In genomic region chr11:22657101-22657694, GRCh38 we compare ENCODE assay signal across 1 cellular context.
TF ChIP-seq lines count a peak whose summit lies in the region.

No MANE protein-coding gene starts in this region.

TF ChIP-seq in GM12878, 131 proteins besides CTCF, POLR2A, EP300 and RAD21 (continued from another document):
- TF ChIP-seq NFIC (IDR thresholded peaks at IDR 0.05; ENCODE audit: low read depth, low read length) = peak; percentile 50; the same call in 1 of the 2 replicates
- TF ChIP-seq ZNF384 (IDR thresholded peaks at IDR 0.05; ENCODE audit: borderline replicate concordance, low read depth, low read length) = no peak
- peak; percentile 68 to 81; a peak in 2 of 4 replicates for TF ChIP-seq IKZF2 (IDR thresholded peaks at IDR 0.05)
- no peak for TF ChIP-seq RELA (IDR thresholded peaks at IDR 0.05; ENCODE audit: borderline replicate concordance, partially characterized antibody)
- peak; percentile 42; the same call in 1 of the 2 replicates for TF ChIP-seq CHD2 (IDR thresholded peaks at IDR 0.05; ENCODE audit: borderline replicate concordance, low read depth, low read length)
- 0 out of 2 replicates have a peak, but pooled peaks have one; percentile 18 for TF ChIP-seq MLLT1 (IDR thresholded peaks at IDR 0.05)
- TF ChIP-seq DPF2 (IDR thresholded peaks at IDR 0.05) = peak; percentile 71
- 0 out of 2 replicates have a peak, but pooled peaks have one; percentile 17 for TF ChIP-seq BCL11A (IDR thresholded peaks at IDR 0.05; ENCODE audit: low read depth, low read length)
- no peak for TF ChIP-seq YBX1 (IDR thresholded peaks at IDR 0.05)
- peak in 1 of 2 experiments; percentile 79; a peak in 2 of 3 replicates for TF ChIP-seq EGR1 (IDR thresholded peaks at IDR 0.05; ENCODE audit: borderline replicate concordance in 1 of 2, low read depth in 2 of 2, low read length in 2 of 2)
- peak; percentile 72 for TF ChIP-seq IKZF1 (conservative IDR thresholded peaks at IDR 0.05)
- TF ChIP-seq EZH2 (IDR thresholded peaks at IDR 0.05; ENCODE audit: borderline replicate concordance, control insufficient read depth, low read depth, low read length) = no peak
- TF ChIP-seq NFXL1 (IDR thresholded peaks at IDR 0.05; ENCODE audit: borderline replicate concordance) = no peak
- peak; percentile 59 for TF ChIP-seq GABPA (IDR thresholded peaks at IDR 0.05; ENCODE audit: low read depth)
- TF ChIP-seq, protein P1, sequence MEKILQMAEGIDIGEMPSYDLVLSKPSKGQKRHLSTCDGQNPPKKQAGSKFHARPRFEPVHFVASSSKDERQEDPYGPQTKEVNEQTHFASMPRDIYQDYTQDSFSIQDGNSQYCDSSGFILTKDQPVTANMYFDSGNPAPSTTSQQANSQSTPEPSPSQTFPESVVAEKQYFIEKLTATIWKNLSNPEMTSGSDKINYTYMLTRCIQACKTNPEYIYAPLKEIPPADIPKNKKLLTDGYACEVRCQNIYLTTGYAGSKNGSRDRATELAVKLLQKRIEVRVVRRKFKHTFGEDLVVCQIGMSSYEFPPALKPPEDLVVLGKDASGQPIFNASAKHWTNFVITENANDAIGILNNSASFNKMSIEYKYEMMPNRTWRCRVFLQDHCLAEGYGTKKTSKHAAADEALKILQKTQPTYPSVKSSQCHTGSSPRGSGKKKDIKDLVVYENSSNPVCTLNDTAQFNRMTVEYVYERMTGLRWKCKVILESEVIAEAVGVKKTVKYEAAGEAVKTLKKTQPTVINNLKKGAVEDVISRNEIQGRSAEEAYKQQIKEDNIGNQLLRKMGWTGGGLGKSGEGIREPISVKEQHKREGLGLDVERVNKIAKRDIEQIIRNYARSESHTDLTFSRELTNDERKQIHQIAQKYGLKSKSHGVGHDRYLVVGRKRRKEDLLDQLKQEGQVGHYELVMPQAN (conservative IDR thresholded peaks at IDR 0.05) = no peak
- TF ChIP-seq TCF7 (IDR thresholded peaks at IDR 0.05; ENCODE audit: borderline replicate concordance) = no peak
- TF ChIP-seq, protein P2, sequence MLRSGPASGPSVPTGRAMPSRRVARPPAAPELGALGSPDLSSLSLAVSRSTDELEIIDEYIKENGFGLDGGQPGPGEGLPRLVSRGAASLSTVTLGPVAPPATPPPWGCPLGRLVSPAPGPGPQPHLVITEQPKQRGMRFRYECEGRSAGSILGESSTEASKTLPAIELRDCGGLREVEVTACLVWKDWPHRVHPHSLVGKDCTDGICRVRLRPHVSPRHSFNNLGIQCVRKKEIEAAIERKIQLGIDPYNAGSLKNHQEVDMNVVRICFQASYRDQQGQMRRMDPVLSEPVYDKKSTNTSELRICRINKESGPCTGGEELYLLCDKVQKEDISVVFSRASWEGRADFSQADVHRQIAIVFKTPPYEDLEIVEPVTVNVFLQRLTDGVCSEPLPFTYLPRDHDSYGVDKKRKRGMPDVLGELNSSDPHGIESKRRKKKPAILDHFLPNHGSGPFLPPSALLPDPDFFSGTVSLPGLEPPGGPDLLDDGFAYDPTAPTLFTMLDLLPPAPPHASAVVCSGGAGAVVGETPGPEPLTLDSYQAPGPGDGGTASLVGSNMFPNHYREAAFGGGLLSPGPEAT (IDR thresholded peaks at IDR 0.05; ENCODE audit: low read depth) = peak; percentile 65; the same call in 1 of the 2 replicates
- peak; percentile 73 for TF ChIP-seq MTA2 (IDR thresholded peaks at IDR 0.05; ENCODE audit: low read depth)
- TF ChIP-seq RUNX3 (IDR thresholded peaks at IDR 0.05; ENCODE audit: low read length) = peak; percentile 80
- peak; percentile 45; the same call in 1 of the 2 replicates for TF ChIP-seq SPI1 (IDR thresholded peaks at IDR 0.05; ENCODE audit: borderline replicate concordance, insufficient read depth, low read depth, low read length)
- TF ChIP-seq POU2F2 (IDR thresholded peaks at IDR 0.05; ENCODE audit: borderline replicate concordance, low read depth, low read length) = 0 out of 3 replicates have a peak, but pooled peaks have one; percentile 23
- TF ChIP-seq BHLHE40 (IDR thresholded peaks at IDR 0.05; ENCODE audit: borderline replicate concordance in 1 of 2, low read depth in 2 of 2, low read length in 1 of 2) = peak; percentile 46 to 70; a peak in 2 of 4 replicates
- TF ChIP-seq TBL1XR1 (IDR thresholded peaks at IDR 0.05; ENCODE audit: low read depth, low read length) = no peak
- no peak for TF ChIP-seq BRCA1 (IDR thresholded peaks at IDR 0.05; ENCODE audit: low read depth, low read length)
- TF ChIP-seq SMARCA5 (IDR thresholded peaks at IDR 0.05) = no peak
- TF ChIP-seq, protein P3, sequence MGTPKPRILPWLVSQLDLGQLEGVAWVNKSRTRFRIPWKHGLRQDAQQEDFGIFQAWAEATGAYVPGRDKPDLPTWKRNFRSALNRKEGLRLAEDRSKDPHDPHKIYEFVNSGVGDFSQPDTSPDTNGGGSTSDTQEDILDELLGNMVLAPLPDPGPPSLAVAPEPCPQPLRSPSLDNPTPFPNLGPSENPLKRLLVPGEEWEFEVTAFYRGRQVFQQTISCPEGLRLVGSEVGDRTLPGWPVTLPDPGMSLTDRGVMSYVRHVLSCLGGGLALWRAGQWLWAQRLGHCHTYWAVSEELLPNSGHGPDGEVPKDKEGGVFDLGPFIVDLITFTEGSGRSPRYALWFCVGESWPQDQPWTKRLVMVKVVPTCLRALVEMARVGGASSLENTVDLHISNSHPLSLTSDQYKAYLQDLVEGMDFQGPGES (IDR thresholded peaks at IDR 0.05) = no peak
- no peak for TF ChIP-seq POLR2AphosphoS5 (IDR thresholded peaks at IDR 0.05; ENCODE audit: low read length)
- no peak for TF ChIP-seq TAF1 (IDR thresholded peaks at IDR 0.05; ENCODE audit: borderline replicate concordance, low read depth, low read length)
- TF ChIP-seq EED (IDR thresholded peaks at IDR 0.05; ENCODE audit: low read depth) = peak; percentile 46; the same call in 1 of the 2 replicates
- TF ChIP-seq NFYA (IDR thresholded peaks at IDR 0.05; ENCODE audit: borderline replicate concordance, low read depth, low read length) = no peak
- TF ChIP-seq SRF (IDR thresholded peaks at IDR 0.05; ENCODE audit: low read depth in 2 of 2, low read length in 2 of 2) = 0 out of 4 replicates have a peak, but pooled peaks of 1 of the 2 experiments have one; percentile 50
- TF ChIP-seq NR2C1 (IDR thresholded peaks at IDR 0.05) = no peak
